28 cellular contexts compared by ENCODE assay signal in the genomic region with DNA sequence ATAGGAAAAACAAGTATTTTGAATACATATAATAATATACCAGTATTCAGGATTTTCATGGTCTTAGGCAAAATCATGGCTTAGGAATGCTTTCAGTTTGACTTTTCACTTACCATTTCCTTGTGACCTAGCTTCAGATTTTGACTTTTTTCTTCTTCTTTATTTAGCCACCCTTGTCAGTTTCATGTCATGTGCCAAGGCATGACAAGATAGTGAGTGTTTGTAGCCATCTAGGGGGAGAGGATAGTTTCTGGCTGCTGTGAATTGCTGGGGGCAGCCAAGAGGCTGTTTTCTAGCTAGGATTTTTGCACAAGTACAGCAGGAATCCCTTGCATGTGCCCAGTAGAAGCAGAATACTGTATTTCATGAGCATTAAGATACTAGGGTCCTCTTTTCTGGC.
"Had no signal": no experiment of that assay in that cellular context is flagged by ENCODE, and none has a peak within 500 bp of the region (broad histone marks: within the 10 kb centered on the region; RNA-seq: fewer than 3 reads in every experiment).

No MANE protein-coding gene starts in this region.

- ATAC-seq: activated CD4-positive, CD25-positive, alpha-beta regulatory T cell treated with anti-CD3 and anti-CD28 coated beads, Interleukin-2, amount 50 U/mL, for 24 hours; activated CD8-positive, alpha-beta T cell treated with anti-CD3 and anti-CD28 coated beads for 36 hours; activated T-cell treated with anti-CD3 and anti-CD28 coated beads, Interleukin-2, amount 50 U/mL, for 4 hours; activated T-helper 17 cell treated with anti-CD3 and anti-CD28 coated beads, Interleukin-2, amount 50 U/mL, for 72 hours; body of pancreas; effector memory CD8-positive, alpha-beta T cell had no signal

- H3K27ac ChIP-seq: adrenal gland, body of pancreas, epithelial cell of prostate, esophagus squamous epithelium, WERI-Rb-1 had no signal

- H3K4me3 ChIP-seq: adrenal gland, body of pancreas, esophagus squamous epithelium had no signal

- H3K4me1 Mint-ChIP-seq: activated B cell treated with CpG ODN at 0.5 μM for 24 hours; activated T-helper 17 cell treated with anti-CD3 and anti-CD28 coated beads, Interleukin-2, amount 50 U/mL, for 72 hours had no signal

- H3K27me3 ChIP-seq: adrenal gland, body of pancreas had no signal

- H3K27me3 Mint-ChIP-seq: activated B cell treated with CpG ODN at 0.5 μM for 24 hours; effector memory CD8-positive, alpha-beta T cell had no signal

- H3K36me3 ChIP-seq: adrenal gland, esophagus squamous epithelium, WERI-Rb-1 had no signal

- H3K4me1 ChIP-seq: adrenal gland, esophagus squamous epithelium had no signal

- H3K27ac Mint-ChIP-seq: activated B cell treated with CpG ODN at 0.5 μM for 24 hours; activated CD8-positive, alpha-beta T cell treated with anti-CD3 and anti-CD28 coated beads for 36 hours; activated naive CD8-positive, alpha-beta T cell; activated T-helper 17 cell treated with anti-CD3 and anti-CD28 coated beads, Interleukin-2, amount 50 U/mL, for 72 hours; effector memory CD8-positive, alpha-beta T cell had no signal

- H3K4me3 Mint-ChIP-seq: activated B cell treated with CpG ODN at 0.5 μM for 24 hours; activated CD8-positive, alpha-beta T cell treated with anti-CD3 and anti-CD28 coated beads for 36 hours; activated naive CD8-positive, alpha-beta T cell; activated T-cell treated with anti-CD3 and anti-CD28 coated beads, Interleukin-2, amount 50 U/mL, for 4 hours; activated T-helper 17 cell treated with anti-CD3 and anti-CD28 coated beads, Interleukin-2, amount 50 U/mL, for 72 hours; effector memory CD8-positive, alpha-beta T cell had no signal

- DNase-seq: activated B cell treated with CpG ODN at 0.5 μM for 24 hours; activated CD4-positive, alpha-beta T cell treated with anti-CD3 and anti-CD28 coated beads for 48 hours; activated CD4-positive, alpha-beta T cell treated with anti-CD3 and anti-CD28 coated beads, Interleukin-2, amount 50 U/mL, for 1 hour; activated CD4-positive, alpha-beta T cell treated with anti-CD3 and anti-CD28 coated beads, Interleukin-2, amount 50 U/mL, for 48 hours; activated CD8-positive, alpha-beta memory T cell treated with anti-CD3 and anti-CD28 coated beads for 24 hours; activated CD8-positive, alpha-beta T cell treated with anti-CD3 and anti-CD28 coated beads for 36 hours; activated effector memory CD4-positive, alpha-beta T cell treated with Interleukin-2 at 50 U/mL for 16 hours; activated gamma-delta T cell treated with Interleukin-2 at 50 U/mL for 16 hours; activated naive CD4-positive, alpha-beta T cell treated with anti-CD3 and anti-CD28 coated beads, Interleukin-2, amount 50 U/mL, for 16 hours; activated naive CD4-positive, alpha-beta T cell treated with Interleukin-2 at 50 U/mL for 16 hours; activated T-cell treated with anti-CD3 and anti-CD28 coated beads, Interleukin-2, amount 50 U/mL, for 4 hours; adrenal gland; amygdala; aorta; body of pancreas; caudate nucleus; cortex of kidney; dermis blood vessel endothelial cell; effector CD4-positive, alpha-beta T cell; effector memory CD8-positive, alpha-beta T cell; esophagus squamous epithelium; head of caudate nucleus; T-helper 2 cell; WERI-Rb-1 had no signal

- H3K9me3 Mint-ChIP-seq: activated B cell treated with CpG ODN at 0.5 μM for 24 hours; activated CD8-positive, alpha-beta T cell treated with anti-CD3 and anti-CD28 coated beads for 36 hours; activated T-cell treated with anti-CD3 and anti-CD28 coated beads, Interleukin-2, amount 50 U/mL, for 4 hours; activated T-helper 17 cell treated with anti-CD3 and anti-CD28 coated beads, Interleukin-2, amount 50 U/mL, for 72 hours; effector memory CD8-positive, alpha-beta T cell had no signal

- H3K9me3 ChIP-seq: adrenal gland, body of pancreas, esophagus squamous epithelium had no signal

- H3K36me3 Mint-ChIP-seq: activated naive CD8-positive, alpha-beta T cell had no signal
